In genomic region chr2:149782566-149782965, GRCh38 we compare ENCODE assay signal across 24 cellular contexts.
"Had no signal": no experiment of that assay in that cellular context is flagged by ENCODE, and none has a peak within 500 bp of the region (broad histone marks: within the 10 kb centered on the region; RNA-seq: fewer than 3 reads in every experiment).

No MANE protein-coding gene starts in this region.

- H3K36me3 ChIP-seq: breast epithelium, lower lobe of right lung, sigmoid colon, spleen, thyroid gland, upper lobe of right lung had no signal

- DNase-seq: activated CD4-positive, alpha-beta memory T cell treated with anti-CD3 and anti-CD28 coated beads for 36 hours; activated CD4-positive, alpha-beta T cell treated with anti-CD3 and anti-CD28 coated beads for 48 hours; activated naive CD4-positive, alpha-beta T cell treated with Interleukin-2 at 50 U/mL for 16 hours; activated naive CD8-positive, alpha-beta T cell treated with anti-CD3 and anti-CD28 coated beads for 36 hours; activated T-cell treated with anti-CD3 and anti-CD28 coated beads, Interleukin-2, amount 50 U/mL, for 48 hours; amniotic stem cell; cerebellar nuclear complex; effector CD8-positive, alpha-beta T cell; immature natural killer cell; lower lobe of right lung; mesendoderm; mucosa of descending colon; naive thymus-derived CD4-positive, alpha-beta T cell; retina; sigmoid colon; spleen; stimulated activated CD4-positive, alpha-beta T cell treated with anti-CD3 and anti-CD28 coated beads, Interleukin-4, amount 100 ng/mL, for 24 hours; stimulated activated naive CD4-positive, alpha-beta T cell treated with Interleukin-2 at 50 U/mL for 16 hours; thyroid gland; upper lobe of right lung had no signal

- H3K27me3 ChIP-seq: breast epithelium, foreskin keratinocyte, hepatocyte, sigmoid colon, spleen, thyroid gland, upper lobe of right lung had no signal

- H3K4me2 ChIP-seq: hepatocyte had no signal

- H3K4me1 ChIP-seq: breast epithelium, foreskin keratinocyte, lower lobe of right lung, sigmoid colon, spleen, thyroid gland, upper lobe of right lung had no signal

- H3K79me2 ChIP-seq: hepatocyte had no signal

- H2AFZ ChIP-seq: hepatocyte had no signal

- H3K9me3 ChIP-seq: breast epithelium, lower lobe of right lung, mucosa of descending colon, sigmoid colon, thyroid gland, upper lobe of right lung had no signal

- ATAC-seq: foreskin keratinocyte; left lobe of liver; lower lobe of right lung; mucosa of descending colon; naive thymus-derived CD4-positive, alpha-beta T cell; upper lobe of right lung had no signal

- H3K27ac ChIP-seq: breast epithelium, foreskin keratinocyte, hepatocyte, lower lobe of right lung, sigmoid colon, spleen, thyroid gland, upper lobe of right lung had no signal

- H3K4me3 ChIP-seq: breast epithelium, hepatocyte, lower lobe of right lung, mucosa of descending colon, sigmoid colon, spleen, thyroid gland, upper lobe of right lung had no signal
